ENCODE assay signal across 8 cellular contexts in genomic region chr7:65771164-65771533, GRCh38.
DNase-seq lines count a peak whose midpoint lies in the region; ATAC-seq and TF ChIP-seq lines count a peak whose summit lies in the region.
"Not testable (repeated sequence)": the region's sequence is repeated elsewhere in the genome, so short reads cannot be mapped to it uniquely, and the experiment has no call there.

No MANE protein-coding gene starts in this region.

- 95% methylated on average over 17 of the region's 18 CpGs for WGBS in HUES64
- 85 to 86% methylated on average over 14 to 18 of the region's 18 CpGs for WGBS in esophagus squamous epithelium, 2 donors
- 86 to 92% methylated on average over 18 of the region's 18 CpGs for WGBS in lower leg skin, 2 donors
- WGBS in upper lobe of left lung, 2 donors: 92 to 94% methylated on average over 18 of the region's 18 CpGs

- H3K36me3 ChIP-seq in HUES64 (ENCODE audit: insufficient read depth, low read length); esophagus squamous epithelium; upper lobe of left lung: not testable (repeated sequence)

- not testable (repeated sequence) for H3K27ac ChIP-seq in HUES64 (ENCODE audit: low read depth, low read length)
- H3K27ac ChIP-seq in esophagus squamous epithelium (peak overlapping the region; percentile 88 to 93 (median 90)), upper lobe of left lung (peak overlapping the region; percentile 83 to 94 (median 86))

- TF ChIP-seq POLR2A in esophagus squamous epithelium (IDR thresholded peaks at IDR 0.05); lower leg skin (IDR thresholded peaks at IDR 0.05); upper lobe of left lung (IDR thresholded peaks at IDR 0.05): not testable (repeated sequence)

- H3K4me1 Mint-ChIP-seq in T-cell: peaks cover 9 to 21% (median 11%) of the 10 kb centered on the region in 3 donors
- H3K4me1 Mint-ChIP-seq in progenitor cell of endocrine pancreas (ENCODE audit: low read depth): not testable (repeated sequence)

- POLR2A ChIA-PET in T-cell (lab: Charles Lee): not testable (repeated sequence)

- H3K9me3 Mint-ChIP-seq in T-cell; progenitor cell of endocrine pancreas (ENCODE audit: low read depth): not testable (repeated sequence)

- TF ChIP-seq CTCF in astrocyte of the cerebellum (IDR thresholded peaks at IDR 0.05; ENCODE audit: low read depth, low read length, missing control alignments); esophagus squamous epithelium (IDR thresholded peaks at IDR 0.05); lower leg skin (IDR thresholded peaks at IDR 0.05); progenitor cell of endocrine pancreas (IDR thresholded peaks at IDR 0.05; ENCODE audit: unreplicated experiment); upper lobe of left lung (IDR thresholded peaks at IDR 0.05): not testable (repeated sequence)

- H3K27ac Mint-ChIP-seq in T-cell (peak overlapping the region; percentile 88 to 94), progenitor cell of endocrine pancreas (peak overlapping the region; percentile 95)

- intact Hi-C loops in esophagus squamous epithelium (cut with DNase I); lower leg skin (cut with DNase I; ENCODE audit: low total_unique reads): not testable (repeated sequence)

- not testable (repeated sequence) for H3K4me1 ChIP-seq in HUES64 (ENCODE audit: insufficient read depth, low read length); upper lobe of left lung
- H3K4me1 ChIP-seq in esophagus squamous epithelium: peaks cover 0 to 17% (median 3%) of the 10 kb centered on the region in 3 donors

- ATAC-seq in T-cell (replicated peaks in 1 of 4): not testable (repeated sequence)
- peak in 1 of 2 donors; percentile 9 for ATAC-seq in upper lobe of left lung (ENCODE audit: low FRiP score in 2 of 2)

- not testable (repeated sequence) for TF ChIP-seq EP300 in upper lobe of left lung (IDR thresholded peaks at IDR 0.05)

- CTCF ChIA-PET in T-cell (lab: Charles Lee): not testable (repeated sequence)

- H3K36me3 Mint-ChIP-seq in T-cell; progenitor cell of endocrine pancreas (ENCODE audit: insufficient read depth): not testable (repeated sequence)

- not testable (repeated sequence) for H3K9ac ChIP-seq in HUES64 (ENCODE audit: low read depth, low read length)

- H3K4me3 Mint-ChIP-seq in T-cell (peak overlapping the region; percentile 89 to 90 (median 89)), progenitor cell of endocrine pancreas (ENCODE audit: low read depth) (peak overlapping the region; percentile 86)

- H3K27me3 Mint-ChIP-seq in T-cell, progenitor cell of endocrine pancreas: not testable (repeated sequence)

- H3K9me3 ChIP-seq in HUES64 (ENCODE audit: insufficient read depth, low read depth, low read length); esophagus squamous epithelium; upper lobe of left lung: not testable (repeated sequence)

- H3K4me3 ChIP-seq in HUES64 (ENCODE audit: low read length) (peak overlapping the region; percentile 74), astrocyte of the cerebellum (ENCODE audit: low read depth, low read length) (peak overlapping the region; percentile 67), esophagus squamous epithelium (peak overlapping the region; percentile 78 to 87 (median 84)), lower leg skin (ENCODE audit: low read depth, poor library complexity, severe bottlenecking) (peak overlapping the region; percentile 17), upper lobe of left lung (peak overlapping the region in 3 of 4 donors; percentile 66 to 86 (median 81))

- not testable (repeated sequence) for H3K27me3 ChIP-seq in HUES64 (ENCODE audit: insufficient read depth, low read length); esophagus squamous epithelium; upper lobe of left lung

- in situ Hi-C loops in astrocyte of the cerebellum (cut with HindIII; ENCODE audit: low sequenced_read_pairs): not testable (repeated sequence)

- DNase-seq in DMS 273 (lab: John Stamatoyannopoulos, UW; ENCODE audit: unreplicated experiment): peak; percentile 49
- not testable (repeated sequence) for DNase-seq in T-cell; astrocyte of the cerebellum (ENCODE audit: low read depth); esophagus squamous epithelium (lab: John Stamatoyannopoulos, UW); lower leg skin (ENCODE audit: low spot score in 2 of 2); progenitor cell of endocrine pancreas (ENCODE audit: low spot score, unreplicated experiment); upper lobe of left lung

Comparison
In these comparisons a context has a peak if more than half of its experiments do, and no peak if none do; other contexts are left out.
1. H3K4me3 ChIP-seq: peak in every context shown above with its lines; median percentile 84 in esophagus squamous epithelium; 81 in upper lobe of left lung; 74 in HUES64; 67 in astrocyte of the cerebellum; 17 in lower leg skin.